ENCODE assay signal across 1 cellular context in genomic region chr9:34458013-34458966, GRCh38.
TF ChIP-seq lines count a peak whose summit lies in the region.

DNAI1 (plus strand) TSS chr9:34458805; CDS start chr9:34459006, 201 bp downstream.
A gene with protein sequence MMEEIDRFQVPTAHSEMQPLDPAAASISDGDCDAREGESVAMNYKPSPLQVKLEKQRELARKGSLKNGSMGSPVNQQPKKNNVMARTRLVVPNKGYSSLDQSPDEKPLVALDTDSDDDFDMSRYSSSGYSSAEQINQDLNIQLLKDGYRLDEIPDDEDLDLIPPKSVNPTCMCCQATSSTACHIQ (minus strand): TSS chr9:34458570. CDS start chr9:34458263, 307 bp downstream.

TF ChIP-seq in HepG2, 621 proteins besides CTCF, POLR2A, EP300 and RAD21 (continued from another document and continues in another):
- TF ChIP-seq SP5 (CRISPR knock-in tag; IDR thresholded peaks at IDR 0.05; ENCODE audit: borderline replicate concordance, low read depth) (no peak; the same call in 1 of the 2 replicates), PLSCR1 (CRISPR knock-in tag; IDR thresholded peaks at IDR 0.05; ENCODE audit: borderline replicate concordance) (no peak), KLF15 (CRISPR knock-in tag; IDR thresholded peaks at IDR 0.05; ENCODE audit: borderline replicate concordance) (no peak), SPEN (CRISPR knock-in tag; IDR thresholded peaks at IDR 0.05; ENCODE audit: low read depth) (0 out of 2 replicates have a peak, but pooled peaks have one; percentile 34), ZNF138 (CRISPR knock-in tag; IDR thresholded peaks at IDR 0.05; ENCODE audit: low read depth) (no peak), ARHGAP35 (CRISPR knock-in tag; IDR thresholded peaks at IDR 0.05; ENCODE audit: borderline replicate concordance) (no peak), ZBTB20 (CRISPR knock-in tag; IDR thresholded peaks at IDR 0.05; ENCODE audit: borderline replicate concordance, low read depth) (no peak), SRSF1 (optimal IDR thresholded peaks at IDR 0.05; ENCODE audit: low read depth, low read length) (no peak), BHLHE40 (IDR thresholded peaks at IDR 0.05; ENCODE audit: low read length) (no peak), GLI4 (CRISPR knock-in tag; IDR thresholded peaks at IDR 0.05; ENCODE audit: borderline replicate concordance) (no peak), ZNF326 (CRISPR knock-in tag; IDR thresholded peaks at IDR 0.05; ENCODE audit: borderline replicate concordance) (no peak), STAT5B (CRISPR knock-in tag; IDR thresholded peaks at IDR 0.05) (no peak), MBD4 (IDR thresholded peaks at IDR 0.05; ENCODE audit: borderline replicate concordance, low read length) (no peak), ZNF879 (CRISPR knock-in tag; IDR thresholded peaks at IDR 0.05) (no peak), MYC (CRISPR knock-in tag; IDR thresholded peaks at IDR 0.05; ENCODE audit: borderline replicate concordance) (0 out of 2 replicates have a peak, but pooled peaks have one; percentile 20), REST (IDR thresholded peaks at IDR 0.05; ENCODE audit: borderline replicate concordance in 1 of 2, low read depth in 1 of 2, low read length in 2 of 2) (no peak), MXI1 (IDR thresholded peaks at IDR 0.05; ENCODE audit: borderline replicate concordance, low read depth, low read length) (peak; percentile 75; the same call in 1 of the 3 replicates), PHB2 (IDR thresholded peaks at IDR 0.05; ENCODE audit: partially characterized antibody) (no peak), ZNF33A (CRISPR knock-in tag; IDR thresholded peaks at IDR 0.05; ENCODE audit: borderline replicate concordance) (no peak), ZNF660 (CRISPR knock-in tag; IDR thresholded peaks at IDR 0.05; ENCODE audit: borderline replicate concordance, low read depth) (no peak), MTERF4 (CRISPR knock-in tag; IDR thresholded peaks at IDR 0.05) (no peak), KLF13 (CRISPR knock-in tag; IDR thresholded peaks at IDR 0.05) (no peak), HNRNPL (IDR thresholded peaks at IDR 0.05; ENCODE audit: low read depth, low read length) (no peak), PRPF4 (IDR thresholded peaks at IDR 0.05; ENCODE audit: low read depth, low read length, poor library complexity, severe bottlenecking) (no peak), ZNF460 (CRISPR knock-in tag; IDR thresholded peaks at IDR 0.05; ENCODE audit: borderline replicate concordance) (no peak), HHEX (CRISPR knock-in tag; IDR thresholded peaks at IDR 0.05) (no peak), BORCS8-MEF2B (CRISPR knock-in tag; IDR thresholded peaks at IDR 0.05) (no peak), MTF1 (CRISPR knock-in tag; IDR thresholded peaks at IDR 0.05) (no peak), SRF (IDR thresholded peaks at IDR 0.05; ENCODE audit: low read depth, low read length) (no peak), PCBP2 (optimal IDR thresholded peaks at IDR 0.05; ENCODE audit: low read depth, low read length, poor library complexity, severe bottlenecking) (no peak), ZNF678 (CRISPR knock-in tag; IDR thresholded peaks at IDR 0.05) (no peak), MATR3 (CRISPR knock-in tag; IDR thresholded peaks at IDR 0.05) (no peak), ZNF768 (CRISPR knock-in tag; IDR thresholded peaks at IDR 0.05) (no peak), ZBTB7A (CRISPR knock-in tag; IDR thresholded peaks at IDR 0.05) (no peak), U2AF2 (IDR thresholded peaks at IDR 0.05; ENCODE audit: low read depth, low read length) (no peak)
- TF ChIP-seq, protein P1, sequence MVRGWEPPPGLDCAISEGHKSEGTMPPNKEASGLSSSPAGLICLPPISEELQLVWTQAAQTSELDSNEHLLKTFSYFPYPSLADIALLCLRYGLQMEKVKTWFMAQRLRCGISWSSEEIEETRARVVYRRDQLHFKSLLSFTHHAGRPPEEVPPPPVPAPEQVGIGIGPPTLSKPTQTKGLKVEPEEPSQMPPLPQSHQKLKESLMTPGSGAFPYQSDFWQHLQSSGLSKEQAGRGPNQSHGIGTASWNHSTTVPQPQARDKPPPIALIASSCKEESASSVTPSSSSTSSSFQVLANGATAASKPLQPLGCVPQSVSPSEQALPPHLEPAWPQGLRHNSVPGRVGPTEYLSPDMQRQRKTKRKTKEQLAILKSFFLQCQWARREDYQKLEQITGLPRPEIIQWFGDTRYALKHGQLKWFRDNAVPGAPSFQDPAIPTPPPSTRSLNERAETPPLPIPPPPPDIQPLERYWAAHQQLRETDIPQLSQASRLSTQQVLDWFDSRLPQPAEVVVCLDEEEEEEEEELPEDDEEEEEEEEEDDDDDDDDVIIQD (CRISPR knock-in tag; IDR thresholded peaks at IDR 0.05; ENCODE audit: low read depth), result no peak
- TF ChIP-seq, protein P2, sequence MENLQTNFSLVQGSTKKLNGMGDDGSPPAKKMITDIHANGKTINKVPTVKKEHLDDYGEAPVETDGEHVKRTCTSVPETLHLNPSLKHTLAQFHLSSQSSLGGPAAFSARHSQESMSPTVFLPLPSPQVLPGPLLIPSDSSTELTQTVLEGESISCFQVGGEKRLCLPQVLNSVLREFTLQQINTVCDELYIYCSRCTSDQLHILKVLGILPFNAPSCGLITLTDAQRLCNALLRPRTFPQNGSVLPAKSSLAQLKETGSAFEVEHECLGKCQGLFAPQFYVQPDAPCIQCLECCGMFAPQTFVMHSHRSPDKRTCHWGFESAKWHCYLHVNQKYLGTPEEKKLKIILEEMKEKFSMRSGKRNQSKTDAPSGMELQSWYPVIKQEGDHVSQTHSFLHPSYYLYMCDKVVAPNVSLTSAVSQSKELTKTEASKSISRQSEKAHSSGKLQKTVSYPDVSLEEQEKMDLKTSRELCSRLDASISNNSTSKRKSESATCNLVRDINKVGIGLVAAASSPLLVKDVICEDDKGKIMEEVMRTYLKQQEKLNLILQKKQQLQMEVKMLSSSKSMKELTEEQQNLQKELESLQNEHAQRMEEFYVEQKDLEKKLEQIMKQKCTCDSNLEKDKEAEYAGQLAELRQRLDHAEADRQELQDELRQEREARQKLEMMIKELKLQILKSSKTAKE (CRISPR knock-in tag; IDR thresholded peaks at IDR 0.05; ENCODE audit: borderline replicate concordance), result no peak
- TF ChIP-seq, protein P3, sequence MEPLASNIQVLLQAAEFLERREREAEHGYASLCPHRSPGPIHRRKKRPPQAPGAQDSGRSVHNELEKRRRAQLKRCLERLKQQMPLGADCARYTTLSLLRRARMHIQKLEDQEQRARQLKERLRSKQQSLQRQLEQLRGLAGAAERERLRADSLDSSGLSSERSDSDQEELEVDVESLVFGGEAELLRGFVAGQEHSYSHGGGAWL (CRISPR knock-in tag; IDR thresholded peaks at IDR 0.05), result no peak
- TF ChIP-seq, protein P4, sequence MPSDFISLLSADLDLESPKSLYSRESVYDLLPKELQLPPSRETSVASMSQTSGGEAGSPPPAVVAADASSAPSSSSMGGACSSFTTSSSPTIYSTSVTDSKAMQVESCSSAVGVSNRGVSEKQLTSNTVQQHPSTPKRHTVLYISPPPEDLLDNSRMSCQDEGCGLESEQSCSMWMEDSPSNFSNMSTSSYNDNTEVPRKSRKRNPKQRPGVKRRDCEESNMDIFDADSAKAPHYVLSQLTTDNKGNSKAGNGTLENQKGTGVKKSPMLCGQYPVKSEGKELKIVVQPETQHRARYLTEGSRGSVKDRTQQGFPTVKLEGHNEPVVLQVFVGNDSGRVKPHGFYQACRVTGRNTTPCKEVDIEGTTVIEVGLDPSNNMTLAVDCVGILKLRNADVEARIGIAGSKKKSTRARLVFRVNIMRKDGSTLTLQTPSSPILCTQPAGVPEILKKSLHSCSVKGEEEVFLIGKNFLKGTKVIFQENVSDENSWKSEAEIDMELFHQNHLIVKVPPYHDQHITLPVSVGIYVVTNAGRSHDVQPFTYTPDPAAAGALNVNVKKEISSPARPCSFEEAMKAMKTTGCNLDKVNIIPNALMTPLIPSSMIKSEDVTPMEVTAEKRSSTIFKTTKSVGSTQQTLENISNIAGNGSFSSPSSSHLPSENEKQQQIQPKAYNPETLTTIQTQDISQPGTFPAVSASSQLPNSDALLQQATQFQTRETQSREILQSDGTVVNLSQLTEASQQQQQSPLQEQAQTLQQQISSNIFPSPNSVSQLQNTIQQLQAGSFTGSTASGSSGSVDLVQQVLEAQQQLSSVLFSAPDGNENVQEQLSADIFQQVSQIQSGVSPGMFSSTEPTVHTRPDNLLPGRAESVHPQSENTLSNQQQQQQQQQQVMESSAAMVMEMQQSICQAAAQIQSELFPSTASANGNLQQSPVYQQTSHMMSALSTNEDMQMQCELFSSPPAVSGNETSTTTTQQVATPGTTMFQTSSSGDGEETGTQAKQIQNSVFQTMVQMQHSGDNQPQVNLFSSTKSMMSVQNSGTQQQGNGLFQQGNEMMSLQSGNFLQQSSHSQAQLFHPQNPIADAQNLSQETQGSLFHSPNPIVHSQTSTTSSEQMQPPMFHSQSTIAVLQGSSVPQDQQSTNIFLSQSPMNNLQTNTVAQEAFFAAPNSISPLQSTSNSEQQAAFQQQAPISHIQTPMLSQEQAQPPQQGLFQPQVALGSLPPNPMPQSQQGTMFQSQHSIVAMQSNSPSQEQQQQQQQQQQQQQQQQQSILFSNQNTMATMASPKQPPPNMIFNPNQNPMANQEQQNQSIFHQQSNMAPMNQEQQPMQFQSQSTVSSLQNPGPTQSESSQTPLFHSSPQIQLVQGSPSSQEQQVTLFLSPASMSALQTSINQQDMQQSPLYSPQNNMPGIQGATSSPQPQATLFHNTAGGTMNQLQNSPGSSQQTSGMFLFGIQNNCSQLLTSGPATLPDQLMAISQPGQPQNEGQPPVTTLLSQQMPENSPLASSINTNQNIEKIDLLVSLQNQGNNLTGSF (CRISPR knock-in tag; IDR thresholded peaks at IDR 0.05), result no peak
- TF ChIP-seq, protein P5, sequence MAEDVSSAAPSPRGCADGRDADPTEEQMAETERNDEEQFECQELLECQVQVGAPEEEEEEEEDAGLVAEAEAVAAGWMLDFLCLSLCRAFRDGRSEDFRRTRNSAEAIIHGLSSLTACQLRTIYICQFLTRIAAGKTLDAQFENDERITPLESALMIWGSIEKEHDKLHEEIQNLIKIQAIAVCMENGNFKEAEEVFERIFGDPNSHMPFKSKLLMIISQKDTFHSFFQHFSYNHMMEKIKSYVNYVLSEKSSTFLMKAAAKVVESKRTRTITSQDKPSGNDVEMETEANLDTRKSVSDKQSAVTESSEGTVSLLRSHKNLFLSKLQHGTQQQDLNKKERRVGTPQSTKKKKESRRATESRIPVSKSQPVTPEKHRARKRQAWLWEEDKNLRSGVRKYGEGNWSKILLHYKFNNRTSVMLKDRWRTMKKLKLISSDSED (CRISPR knock-in tag; IDR thresholded peaks at IDR 0.05), result no peak
- TF ChIP-seq, protein P6, sequence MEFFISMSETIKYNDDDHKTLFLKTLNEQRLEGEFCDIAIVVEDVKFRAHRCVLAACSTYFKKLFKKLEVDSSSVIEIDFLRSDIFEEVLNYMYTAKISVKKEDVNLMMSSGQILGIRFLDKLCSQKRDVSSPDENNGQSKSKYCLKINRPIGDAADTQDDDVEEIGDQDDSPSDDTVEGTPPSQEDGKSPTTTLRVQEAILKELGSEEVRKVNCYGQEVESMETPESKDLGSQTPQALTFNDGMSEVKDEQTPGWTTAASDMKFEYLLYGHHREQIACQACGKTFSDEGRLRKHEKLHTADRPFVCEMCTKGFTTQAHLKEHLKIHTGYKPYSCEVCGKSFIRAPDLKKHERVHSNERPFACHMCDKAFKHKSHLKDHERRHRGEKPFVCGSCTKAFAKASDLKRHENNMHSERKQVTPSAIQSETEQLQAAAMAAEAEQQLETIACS (CRISPR knock-in tag; IDR thresholded peaks at IDR 0.05), result peak; percentile 86
- TF ChIP-seq, protein P7, sequence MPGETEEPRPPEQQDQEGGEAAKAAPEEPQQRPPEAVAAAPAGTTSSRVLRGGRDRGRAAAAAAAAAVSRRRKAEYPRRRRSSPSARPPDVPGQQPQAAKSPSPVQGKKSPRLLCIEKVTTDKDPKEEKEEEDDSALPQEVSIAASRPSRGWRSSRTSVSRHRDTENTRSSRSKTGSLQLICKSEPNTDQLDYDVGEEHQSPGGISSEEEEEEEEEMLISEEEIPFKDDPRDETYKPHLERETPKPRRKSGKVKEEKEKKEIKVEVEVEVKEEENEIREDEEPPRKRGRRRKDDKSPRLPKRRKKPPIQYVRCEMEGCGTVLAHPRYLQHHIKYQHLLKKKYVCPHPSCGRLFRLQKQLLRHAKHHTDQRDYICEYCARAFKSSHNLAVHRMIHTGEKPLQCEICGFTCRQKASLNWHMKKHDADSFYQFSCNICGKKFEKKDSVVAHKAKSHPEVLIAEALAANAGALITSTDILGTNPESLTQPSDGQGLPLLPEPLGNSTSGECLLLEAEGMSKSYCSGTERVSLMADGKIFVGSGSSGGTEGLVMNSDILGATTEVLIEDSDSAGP (CRISPR knock-in tag; IDR thresholded peaks at IDR 0.05; ENCODE audit: borderline replicate concordance), result peak; percentile 46; the same call in 1 of the 2 replicates
